1 cellular context compared by ENCODE assay signal in the genomic region with DNA sequence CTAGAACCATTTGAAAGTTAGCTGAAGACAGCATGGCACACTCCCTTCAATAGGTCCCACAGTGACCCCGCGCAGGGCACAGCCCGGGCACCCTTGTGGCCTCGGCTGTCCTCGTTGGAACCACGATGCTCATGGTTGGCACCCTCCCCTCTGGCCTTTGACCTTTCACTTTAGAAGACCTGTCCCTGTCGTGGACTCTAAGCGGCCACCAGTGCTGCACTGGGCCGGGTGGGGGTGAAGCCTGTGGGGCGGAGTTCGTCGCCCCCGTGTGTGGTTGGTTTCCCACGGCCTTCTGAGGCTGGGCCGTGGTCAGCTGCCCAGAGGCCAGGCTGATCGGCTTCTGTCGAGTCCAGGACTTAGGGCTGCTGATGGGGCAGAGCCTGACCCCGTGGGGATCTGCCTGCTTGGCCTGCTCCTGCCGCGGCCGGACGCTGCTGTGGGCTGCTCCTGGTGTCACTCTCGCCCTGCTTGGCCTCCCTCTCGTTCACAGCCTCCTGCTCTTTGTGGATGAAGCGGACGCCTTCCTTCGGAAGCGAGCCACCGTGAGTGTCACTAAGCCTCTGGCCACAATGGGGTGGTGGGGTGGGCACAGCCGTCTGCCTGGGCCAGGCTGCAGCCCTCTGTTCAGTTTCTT. TPM values are rescaled to one million over a fixed set of nuclear protein-coding genes. Genes with fewer than 3 reads are reported as not detected.
"Had no signal": no experiment of that assay in that cellular context is flagged by ENCODE, and none has a peak within 500 bp of the region (broad histone marks: within the 10 kb centered on the region; RNA-seq: fewer than 3 reads in every experiment).

No MANE protein-coding gene starts in this region.

RNA-seq across cellular contexts. Expression of gene TMEM240, which starts 15.6 kb away (rescaled TPM):
- total RNA-seq: RPMI7951 had no signal
